Comparison of ENCODE assay signal across 8 cellular contexts in the genomic region with DNA sequence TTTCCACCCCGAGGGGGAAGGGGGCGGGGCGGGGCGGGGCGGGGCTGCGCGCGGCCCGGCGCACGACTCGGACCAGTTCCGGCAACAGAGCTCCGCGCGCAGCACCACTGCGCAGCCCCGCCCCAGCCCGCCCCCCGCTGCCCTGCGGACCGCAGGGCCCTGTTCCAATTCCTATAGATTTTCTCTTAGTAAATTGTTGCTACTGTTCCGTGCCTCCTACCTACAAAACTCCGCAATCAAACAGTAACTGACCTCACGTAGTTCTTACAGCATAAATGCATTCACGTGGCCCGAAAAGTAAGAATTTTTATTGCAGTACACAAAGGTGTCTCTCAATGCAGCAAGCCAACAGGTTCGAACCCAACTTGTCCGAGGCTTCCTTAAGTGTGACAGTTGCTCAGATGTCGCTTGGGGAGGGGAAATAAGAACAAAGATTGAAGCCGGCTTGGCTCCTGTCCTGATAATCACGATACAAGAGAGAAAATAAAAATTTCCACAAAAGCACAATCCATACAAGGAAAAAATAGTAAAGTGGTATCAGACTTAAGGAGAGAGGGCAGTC. TPM values are rescaled to one million over a fixed set of nuclear protein-coding genes. Genes with fewer than 3 reads are reported as not detected.
DNase-seq lines count a peak whose midpoint lies in the region; TF ChIP-seq lines count a peak whose summit lies in the region.

No MANE protein-coding gene starts in this region.

- H3K4me1 Mint-ChIP-seq in endothelial cell (ENCODE audit: unreplicated experiment) (peaks cover 20% of the 10 kb centered on the region), type B pancreatic cell (ENCODE audit: unreplicated experiment) (peaks cover 25% of the 10 kb centered on the region)

- H3K27ac Mint-ChIP-seq in endothelial cell (ENCODE audit: unreplicated experiment) (peak overlapping the region; percentile 94), type B pancreatic cell (peak overlapping the region; percentile 100)

- H3K9me3 Mint-ChIP-seq in endothelial cell (ENCODE audit: unreplicated experiment) = no peaks in the 10 kb centered on the region
- H3K9me3 Mint-ChIP-seq in type B pancreatic cell = no peaks in the 10 kb centered on the region

- H3K36me3 Mint-ChIP-seq in endothelial cell (ENCODE audit: low read depth, unreplicated experiment) (peaks cover 10% of the 10 kb centered on the region), type B pancreatic cell (peaks cover 5% of the 10 kb centered on the region)

- H3K27ac ChIP-seq in 22Rv1 = peak overlapping the region; percentile 96

- TF ChIP-seq CTCF in 22Rv1 (IDR thresholded peaks at IDR 0.05) (no peak), endothelial cell (IDR thresholded peaks at IDR 0.05; ENCODE audit: unreplicated experiment) (no peak), type B pancreatic cell (conservative IDR thresholded peaks at IDR 0.05) (no peak)

- peak overlapping the region; percentile 92 for H3K4me3 Mint-ChIP-seq in endothelial cell (ENCODE audit: unreplicated experiment)
- peak overlapping the region; percentile 90 for H3K4me3 Mint-ChIP-seq in type B pancreatic cell

- peak; percentile 65 for DNase-seq in GF-D8 (lab: John Stamatoyannopoulos, UW)
- peak; percentile 79 for DNase-seq in HCEC 1CT
- DNase-seq in LoVo (ENCODE audit: low spot score) = peak; percentile 83
- DNase-seq in T1000 (lab: John Stamatoyannopoulos, UW) = peak; percentile 70
- DNase-seq in endothelial cell (ENCODE audit: low spot score) = no peak
- DNase-seq in midbrain (lab: John Stamatoyannopoulos, UW) = peak; percentile 89
- DNase-seq in type B pancreatic cell (ENCODE audit: extremely low spot score, unreplicated experiment) = no peak

- peaks cover 6% of the 10 kb centered on the region for H3K27me3 Mint-ChIP-seq in endothelial cell (ENCODE audit: unreplicated experiment)
- no peaks in the 10 kb centered on the region for H3K27me3 Mint-ChIP-seq in type B pancreatic cell

RNA-seq across cellular contexts. Expression of a gene that starts 1.2 kb away (rescaled TPM):
- total RNA-seq in endothelial cell (ENCODE audit: unreplicated experiment) (71.1 TPM), type B pancreatic cell (ENCODE audit: low replicate concordance) (34.7 and 39.9 TPM in 2 replicates)

Comparison
In these comparisons a context has a peak if more than half of its experiments do, and no peak if none do; other contexts are left out.
1. DNase-seq: peak in GF-D8 (single experiment), HCEC 1CT (single experiment), LoVo (single experiment), T1000 (single experiment) and midbrain (single experiment); none in endothelial cell (single experiment) and type B pancreatic cell (single experiment).